33 cellular contexts compared by ENCODE assay signal in the genomic region with DNA sequence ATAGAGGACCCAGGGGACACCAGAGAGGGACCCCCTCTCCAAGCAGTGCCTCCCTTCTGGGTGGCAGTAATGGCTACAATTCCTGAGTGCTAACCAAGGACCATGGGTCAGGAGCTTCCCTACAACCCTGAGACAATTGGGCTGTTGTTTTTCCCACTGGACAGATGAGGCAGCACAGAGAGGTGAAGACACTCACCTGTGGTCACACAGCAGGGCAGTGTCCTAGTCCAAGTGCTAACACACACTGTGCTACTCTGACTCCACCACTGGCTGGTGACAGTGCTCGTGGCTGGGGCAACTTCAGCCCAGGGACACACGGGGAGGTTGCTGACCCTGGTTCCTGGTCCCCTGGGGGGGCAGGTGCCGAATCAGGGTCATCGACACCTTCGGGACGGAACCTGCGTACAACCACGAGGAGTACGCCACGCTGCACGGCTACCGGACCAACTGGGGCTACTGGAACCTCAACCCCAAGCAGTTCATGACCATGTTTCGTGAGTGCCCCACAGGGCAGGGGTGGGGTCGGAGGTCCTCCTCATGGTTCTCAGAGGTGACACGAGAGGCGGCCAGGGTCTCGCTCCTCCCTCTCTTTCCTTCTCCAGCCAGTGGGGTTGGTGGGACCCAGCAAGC. TPM values are rescaled to one million over a fixed set of nuclear protein-coding genes. Genes with fewer than 3 reads are reported as not detected.
"Had no signal": no experiment of that assay in that cellular context is flagged by ENCODE, and none has a peak within 500 bp of the region (broad histone marks: within the 10 kb centered on the region; RNA-seq: fewer than 3 reads in every experiment).

No MANE protein-coding gene starts in this region.

- FAIRE-seq: TTC549 had no signal

- H3K9me3 ChIP-seq: MG63, SJSA1, SK-N-SH had no signal

- H3K4me3 ChIP-seq: cardiac muscle cell, MG63, SJSA1 had no signal

- H3K4me2 ChIP-seq: SK-N-SH had no signal

- ATAC-seq: activated CD8-positive, alpha-beta T cell treated with anti-CD3 and anti-CD28 coated beads for 36 hours; activated T-cell treated with anti-CD3 and anti-CD28 coated beads, Interleukin-2, amount 50 U/mL, for 72 hours; activated T-helper 17 cell treated with anti-CD3 and anti-CD28 coated beads, Interleukin-2, amount 50 U/mL, for 72 hours had no signal

- H3K36me3 Mint-ChIP-seq: activated naive CD8-positive, alpha-beta T cell treated with anti-CD3 and anti-CD28 coated beads for 36 hours had no signal

- H3K27me3 ChIP-seq: brain microvascular endothelial cell, cardiac muscle cell, MG63, SJSA1 had no signal

- H3K36me3 ChIP-seq: brain microvascular endothelial cell, cardiac muscle cell, MG63 had no signal

- H3K27ac ChIP-seq: brain microvascular endothelial cell, cardiac muscle cell, SJSA1 had no signal

- H3K9ac ChIP-seq: SK-N-SH had no signal

- H3K4me1 ChIP-seq: SJSA1 had no signal

- H3K9me3 Mint-ChIP-seq: activated CD4-positive, alpha-beta T cell treated with anti-CD3 and anti-CD28 coated beads, Interleukin-2, amount 10 ng/mL, durations not matched to agents 24 days and 14 days; activated CD8-positive, alpha-beta T cell treated with anti-CD3 and anti-CD28 coated beads for 36 hours; activated naive CD8-positive, alpha-beta T cell treated with anti-CD3 and anti-CD28 coated beads for 36 hours; activated T-cell treated with anti-CD3 and anti-CD28 coated beads, Interleukin-2, amount 50 U/mL, for 72 hours; activated T-helper 17 cell treated with anti-CD3 and anti-CD28 coated beads, Interleukin-2, amount 50 U/mL, for 72 hours; central memory CD8-positive, alpha-beta T cell; T-helper 1 cell treated with Interleukin-12 subunit alpha and Interleukin-12 subunit beta and Interleukin-4 antibody, amounts not matched to agents 30 μg/mL and 1 μg/mL, for 36 hours; T-helper 2 cell treated with Interferon-gamma antibody and Interleukin-4, amounts not matched to agents 5 μg/mL and 100 μg/mL, for 36 hours had no signal

- H3K27ac Mint-ChIP-seq: activated CD4-positive, alpha-beta T cell treated with anti-CD3 and anti-CD28 coated beads, Interleukin-2, amount 10 ng/mL, durations not matched to agents 24 days and 14 days; activated CD8-positive, alpha-beta T cell treated with anti-CD3 and anti-CD28 coated beads for 36 hours; activated naive CD8-positive, alpha-beta T cell treated with anti-CD3 and anti-CD28 coated beads for 36 hours; activated T-cell treated with anti-CD3 and anti-CD28 coated beads, Interleukin-2, amount 50 U/mL, for 72 hours; activated T-helper 17 cell treated with anti-CD3 and anti-CD28 coated beads, Interleukin-2, amount 50 U/mL, for 72 hours; T-helper 1 cell treated with Interleukin-12 subunit alpha and Interleukin-12 subunit beta and Interleukin-4 antibody, amounts not matched to agents 30 μg/mL and 1 μg/mL, for 36 hours; T-helper 2 cell treated with Interferon-gamma antibody and Interleukin-4, amounts not matched to agents 5 μg/mL and 100 μg/mL, for 36 hours had no signal

- H3K4me3 Mint-ChIP-seq: activated CD4-positive, alpha-beta T cell treated with anti-CD3 and anti-CD28 coated beads, Interleukin-2, amount 10 ng/mL, durations not matched to agents 24 days and 14 days; activated CD8-positive, alpha-beta T cell treated with anti-CD3 and anti-CD28 coated beads for 36 hours; activated naive CD8-positive, alpha-beta T cell treated with anti-CD3 and anti-CD28 coated beads for 36 hours; activated T-cell treated with anti-CD3 and anti-CD28 coated beads, Interleukin-2, amount 50 U/mL, for 72 hours; activated T-helper 17 cell treated with anti-CD3 and anti-CD28 coated beads, Interleukin-2, amount 50 U/mL, for 72 hours; central memory CD8-positive, alpha-beta T cell; T-helper 1 cell treated with Interleukin-12 subunit alpha and Interleukin-12 subunit beta and Interleukin-4 antibody, amounts not matched to agents 30 μg/mL and 1 μg/mL, for 36 hours; T-helper 2 cell treated with Interferon-gamma antibody and Interleukin-4, amounts not matched to agents 5 μg/mL and 100 μg/mL, for 36 hours had no signal

- H3K4me1 Mint-ChIP-seq: activated CD4-positive, alpha-beta T cell treated with anti-CD3 and anti-CD28 coated beads, Interleukin-2, amount 10 ng/mL, durations not matched to agents 24 days and 14 days; activated naive CD8-positive, alpha-beta T cell treated with anti-CD3 and anti-CD28 coated beads for 36 hours; activated T-helper 17 cell treated with anti-CD3 and anti-CD28 coated beads, Interleukin-2, amount 50 U/mL, for 72 hours; central memory CD8-positive, alpha-beta T cell had no signal

- DNase-seq: activated CD4-positive, alpha-beta T cell treated with anti-CD3 and anti-CD28 coated beads, Interleukin-2, amount 10 ng/mL, durations not matched to agents 24 days and 14 days; activated CD4-positive, alpha-beta T cell treated with anti-CD3 and anti-CD28 coated beads, Interleukin-2, amount 50 U/mL, for 4 hours; activated CD8-positive, alpha-beta T cell treated with anti-CD3 and anti-CD28 coated beads for 36 hours; activated effector memory CD4-positive, alpha-beta T cell treated with anti-CD3 and anti-CD28 coated beads, Interleukin-2, amount 50 U/mL, for 16 hours; activated naive CD4-positive, alpha-beta T cell; activated naive CD4-positive, alpha-beta T cell treated with anti-CD3 and anti-CD28 coated beads, Interleukin-2, amount 50 U/mL, for 16 hours; activated naive CD8-positive, alpha-beta T cell treated with anti-CD3 and anti-CD28 coated beads for 36 hours; activated T-cell treated with anti-CD3 and anti-CD28 coated beads, Interleukin-2, amount 50 U/mL, for 1 hour; activated T-cell treated with anti-CD3 and anti-CD28 coated beads, Interleukin-2, amount 50 U/mL, for 72 hours; amniotic stem cell; aorta; brain microvascular endothelial cell; Kasumi-1; KG1; MG63; NCI-H1048; NCI-H1105 treated with DMSO at 0.1 percent for 48 hours; NCI-H1436; NCI-H1694 treated with DMSO at 0.1 percent for 48 hours; NCI-H2029; NCI-H345; NCI-H524 treated with DMSO at 0.1 percent for 48 hours; NCI-H748 treated with DMSO at 0.1 percent for 48 hours; NK-92 treated with Interleukin-12 subunit alpha and Interleukin-12 subunit beta, amount 100 ng/mL, for 24 hours; SHP77 treated with DMSO at 0.1 percent for 48 hours; SK-N-SH had no signal

- H3K27me3 Mint-ChIP-seq: activated CD8-positive, alpha-beta T cell treated with anti-CD3 and anti-CD28 coated beads for 36 hours; activated naive CD8-positive, alpha-beta T cell treated with anti-CD3 and anti-CD28 coated beads for 36 hours; activated T-helper 17 cell treated with anti-CD3 and anti-CD28 coated beads, Interleukin-2, amount 50 U/mL, for 72 hours had no signal

RNA-seq across cellular contexts. Expression of a gene that starts 58.1 kb away (rescaled TPM):
- total RNA-seq: activated CD8-positive, alpha-beta T cell treated with anti-CD3 and anti-CD28 coated beads for 36 hours had no signal
- polyA plus RNA-seq: aorta had no signal
